In genomic region chr1:203700901-203701300, GRCh38 we compare ENCODE assay signal across 25 cellular contexts.
A peak's percentile ranks its signal among the peaks of the same experiment; 100 is the strongest.
DNase-seq lines count a peak whose midpoint lies in the region; ATAC-seq and TF ChIP-seq lines count a peak whose summit lies in the region.
"Had no signal": no experiment of that assay in that cellular context is flagged by ENCODE, and none has a peak within 500 bp of the region (broad histone marks: within the 10 kb centered on the region; RNA-seq: fewer than 3 reads in every experiment).

No MANE protein-coding gene starts in this region.

- intact Hi-C loops in natural killer cell (cut with micrococcal nuclease) (loop anchor here (5.0 kb wide), 1 partner anchor 94 kb away; no protein-coding TSS in a partner anchor), uterus (cut with DNase I; ENCODE audit: low total_unique reads) (no loop called here), cardiac septum (cut with DNase I) (loop anchor here (5.0 kb wide), 3 partner anchors 34 to 334 kb away; no protein-coding TSS in a partner anchor)

- ATAC-seq in activated T-cell treated with anti-CD3 and anti-CD28 coated beads, Interleukin-2, amount 50 U/mL, for 72 hours (replicated peaks in 1 of 2), result no peak
- ATAC-seq in effector memory CD8-positive, alpha-beta T cell (replicated peaks), result no peak
- no peak for ATAC-seq in natural killer cell
- ATAC-seq: left lung, Panc1 had no signal

- H3K9me3 ChIP-seq in uterus, result no peaks in the 10 kb centered on the region
- H3K9me3 ChIP-seq: left lung, SJCRH30 had no signal

- H3K4me1 Mint-ChIP-seq in activated T-cell treated with anti-CD3 and anti-CD28 coated beads, Interleukin-2, amount 50 U/mL, for 72 hours (ENCODE audit: low read depth), result peaks cover 16% of the 10 kb centered on the region
- H3K4me1 Mint-ChIP-seq in effector memory CD8-positive, alpha-beta T cell (ENCODE audit: low read depth in 2 of 2), result peaks cover 23 to 26% of the 10 kb centered on the region in 2 donors
- peaks cover 28 to 32% of the 10 kb centered on the region in 2 donors for H3K4me1 Mint-ChIP-seq in natural killer cell

- H3K27me3 Mint-ChIP-seq in activated T-cell treated with anti-CD3 and anti-CD28 coated beads, Interleukin-2, amount 50 U/mL, for 72 hours (ENCODE audit: low read depth), result no peaks in the 10 kb centered on the region
- H3K27me3 Mint-ChIP-seq in effector memory CD8-positive, alpha-beta T cell, result no peaks in the 10 kb centered on the region
- H3K27me3 Mint-ChIP-seq in natural killer cell (ENCODE audit: low read depth in 2 of 2), result no peaks in the 10 kb centered on the region
- H3K27me3 Mint-ChIP-seq: activated naive CD8-positive, alpha-beta T cell treated with anti-CD3 and anti-CD28 coated beads, Interleukin-2, amount 10 ng/mL, durations not matched to agents 7 days and 5 days; central memory CD8-positive, alpha-beta T cell; IgD-negative memory B cell; naive B cell had no signal

- TF ChIP-seq POLR2A in uterus (IDR thresholded peaks at IDR 0.05), result no peak

- no peaks in the 10 kb centered on the region for H3K36me3 ChIP-seq in uterus
- H3K36me3 ChIP-seq: SJCRH30 had no signal

- no peaks in the 10 kb centered on the region for H3K9me3 Mint-ChIP-seq in activated T-cell treated with anti-CD3 and anti-CD28 coated beads, Interleukin-2, amount 50 U/mL, for 72 hours
- no peaks in the 10 kb centered on the region for H3K9me3 Mint-ChIP-seq in effector memory CD8-positive, alpha-beta T cell
- H3K9me3 Mint-ChIP-seq in natural killer cell, result no peaks in the 10 kb centered on the region
- H3K9me3 Mint-ChIP-seq: activated naive CD8-positive, alpha-beta T cell treated with anti-CD3 and anti-CD28 coated beads, Interleukin-2, amount 10 ng/mL, durations not matched to agents 7 days and 5 days; central memory CD8-positive, alpha-beta T cell; IgD-negative memory B cell; naive B cell had no signal

- no peaks in the 10 kb centered on the region for H3K27me3 ChIP-seq in uterus
- H3K27me3 ChIP-seq: left lung, SJCRH30 had no signal

- DNase-seq in activated T-cell treated with anti-CD3 and anti-CD28 coated beads, Interleukin-2, amount 50 U/mL, for 72 hours, result no peak
- no peak for DNase-seq in activated T-cell treated with anti-CD3 and anti-CD28 coated beads, Interleukin-2, amount 50 U/mL, for 48 hours
- no peak for DNase-seq in effector memory CD8-positive, alpha-beta T cell
- DNase-seq in natural killer cell, result no peak
- no peak for DNase-seq in uterus
- DNase-seq in cardiac septum (ENCODE audit: low spot score), result no peak
- no peak for DNase-seq in NCI-H226
- DNase-seq in NCI-H69 (lab: John Stamatoyannopoulos, UW), result no peak
- DNase-seq: activated CD4-positive, alpha-beta T cell treated with anti-CD3 and anti-CD28 coated beads for 1 hour; activated naive CD8-positive, alpha-beta T cell treated with anti-CD3 and anti-CD28 coated beads, Interleukin-2, amount 10 ng/mL, durations not matched to agents 7 days and 5 days; C1 segment of cervical spinal cord; dermis blood vessel endothelial cell; H7; left lung; mesendoderm; naive B cell; NCI-H1092; NCI-H187; NCI-H2171; NCI-H526; SJCRH30 had no signal

- no peak overlapping the region for H3K4me3 ChIP-seq in uterus
- H3K4me3 ChIP-seq: left lung, SJCRH30, skin epidermis had no signal

- peaks cover 7 to 9% of the 10 kb centered on the region in 2 donors for H3K4me1 ChIP-seq in uterus
- H3K4me1 ChIP-seq: SJCRH30 had no signal

- H3K4me3 Mint-ChIP-seq in activated T-cell treated with anti-CD3 and anti-CD28 coated beads, Interleukin-2, amount 50 U/mL, for 72 hours, result no peak overlapping the region
- no peak overlapping the region for H3K4me3 Mint-ChIP-seq in effector memory CD8-positive, alpha-beta T cell
- H3K4me3 Mint-ChIP-seq in natural killer cell, result no peak overlapping the region
- H3K4me3 Mint-ChIP-seq: activated naive CD8-positive, alpha-beta T cell treated with anti-CD3 and anti-CD28 coated beads, Interleukin-2, amount 10 ng/mL, durations not matched to agents 7 days and 5 days; central memory CD8-positive, alpha-beta T cell; IgD-negative memory B cell; naive B cell had no signal

- peaks cover 5 to 12% of the 10 kb centered on the region in 2 donors for H3K36me3 Mint-ChIP-seq in activated T-cell treated with anti-CD3 and anti-CD28 coated beads, Interleukin-2, amount 50 U/mL, for 72 hours (ENCODE audit: insufficient read depth in 2 of 2)
- peaks cover 54% of the 10 kb centered on the region for H3K36me3 Mint-ChIP-seq in effector memory CD8-positive, alpha-beta T cell (ENCODE audit: insufficient read depth)
- H3K36me3 Mint-ChIP-seq in natural killer cell, result peaks cover 15% of the 10 kb centered on the region
- H3K36me3 Mint-ChIP-seq: naive B cell had no signal

- TF ChIP-seq CTCF in natural killer cell (IDR thresholded peaks at IDR 0.05) (no peak), uterus (IDR thresholded peaks at IDR 0.05) (no peak)

- peak overlapping the region; percentile 16 for H3K27ac Mint-ChIP-seq in activated T-cell treated with anti-CD3 and anti-CD28 coated beads, Interleukin-2, amount 50 U/mL, for 72 hours
- peak overlapping the region; percentile 72 to 80 for H3K27ac Mint-ChIP-seq in effector memory CD8-positive, alpha-beta T cell
- peak overlapping the region; percentile 71 to 84 for H3K27ac Mint-ChIP-seq in natural killer cell
- H3K27ac Mint-ChIP-seq: activated naive CD8-positive, alpha-beta T cell treated with anti-CD3 and anti-CD28 coated beads, Interleukin-2, amount 10 ng/mL, durations not matched to agents 7 days and 5 days had no signal

- peak overlapping the region; percentile 92 to 97 for H3K27ac ChIP-seq in uterus
- H3K27ac ChIP-seq: left lung, SJCRH30 had no signal

Comparison
In these comparisons a context has a peak if more than half of its experiments do, and no peak if none do; other contexts are left out.
1. H3K27ac Mint-ChIP-seq: peak in every context shown above with its lines; median percentile 78 in natural killer cell; 76 in effector memory CD8-positive, alpha-beta T cell; 16 in activated T-cell treated with anti-CD3 and anti-CD28 coated beads, Interleukin-2, amount 50 U/mL, for 72 hours.